1 cellular context compared by ENCODE assay signal in genomic region chr19:2201473-2202148, GRCh38.
TF ChIP-seq lines count a peak whose summit lies in the region.

No MANE protein-coding gene starts in this region.

TF ChIP-seq in WTC11, 78 proteins besides CTCF, POLR2A, EP300 and RAD21 (continued from another document):
- TF ChIP-seq ATF2 (CRISPR knock-in tag; IDR thresholded peaks at IDR 0.05; ENCODE audit: borderline replicate concordance, low read depth), result no peak
- TF ChIP-seq, protein P1, sequence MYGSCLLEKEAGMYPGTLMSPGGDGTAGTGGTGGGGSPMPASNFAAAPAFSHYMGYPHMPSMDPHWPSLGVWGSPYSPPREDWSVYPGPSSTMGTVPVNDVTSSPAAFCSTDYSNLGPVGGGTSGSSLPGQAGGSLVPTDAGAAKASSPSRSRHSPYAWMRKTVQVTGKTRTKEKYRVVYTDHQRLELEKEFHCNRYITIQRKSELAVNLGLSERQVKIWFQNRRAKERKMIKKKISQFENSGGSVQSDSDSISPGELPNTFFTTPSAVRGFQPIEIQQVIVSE (CRISPR knock-in tag; IDR thresholded peaks at IDR 0.05; ENCODE audit: borderline replicate concordance), result no peak
- no peak for TF ChIP-seq ATF1 (CRISPR knock-in tag; IDR thresholded peaks at IDR 0.05)
- TF ChIP-seq TEAD1 (CRISPR knock-in tag; IDR thresholded peaks at IDR 0.05), result no peak
- TF ChIP-seq GTF2I (CRISPR knock-in tag; conservative IDR thresholded peaks at IDR 0.05), result no peak
- TF ChIP-seq ZNF423 (CRISPR knock-in tag; IDR thresholded peaks at IDR 0.05), result no peak
- TF ChIP-seq, protein P2, sequence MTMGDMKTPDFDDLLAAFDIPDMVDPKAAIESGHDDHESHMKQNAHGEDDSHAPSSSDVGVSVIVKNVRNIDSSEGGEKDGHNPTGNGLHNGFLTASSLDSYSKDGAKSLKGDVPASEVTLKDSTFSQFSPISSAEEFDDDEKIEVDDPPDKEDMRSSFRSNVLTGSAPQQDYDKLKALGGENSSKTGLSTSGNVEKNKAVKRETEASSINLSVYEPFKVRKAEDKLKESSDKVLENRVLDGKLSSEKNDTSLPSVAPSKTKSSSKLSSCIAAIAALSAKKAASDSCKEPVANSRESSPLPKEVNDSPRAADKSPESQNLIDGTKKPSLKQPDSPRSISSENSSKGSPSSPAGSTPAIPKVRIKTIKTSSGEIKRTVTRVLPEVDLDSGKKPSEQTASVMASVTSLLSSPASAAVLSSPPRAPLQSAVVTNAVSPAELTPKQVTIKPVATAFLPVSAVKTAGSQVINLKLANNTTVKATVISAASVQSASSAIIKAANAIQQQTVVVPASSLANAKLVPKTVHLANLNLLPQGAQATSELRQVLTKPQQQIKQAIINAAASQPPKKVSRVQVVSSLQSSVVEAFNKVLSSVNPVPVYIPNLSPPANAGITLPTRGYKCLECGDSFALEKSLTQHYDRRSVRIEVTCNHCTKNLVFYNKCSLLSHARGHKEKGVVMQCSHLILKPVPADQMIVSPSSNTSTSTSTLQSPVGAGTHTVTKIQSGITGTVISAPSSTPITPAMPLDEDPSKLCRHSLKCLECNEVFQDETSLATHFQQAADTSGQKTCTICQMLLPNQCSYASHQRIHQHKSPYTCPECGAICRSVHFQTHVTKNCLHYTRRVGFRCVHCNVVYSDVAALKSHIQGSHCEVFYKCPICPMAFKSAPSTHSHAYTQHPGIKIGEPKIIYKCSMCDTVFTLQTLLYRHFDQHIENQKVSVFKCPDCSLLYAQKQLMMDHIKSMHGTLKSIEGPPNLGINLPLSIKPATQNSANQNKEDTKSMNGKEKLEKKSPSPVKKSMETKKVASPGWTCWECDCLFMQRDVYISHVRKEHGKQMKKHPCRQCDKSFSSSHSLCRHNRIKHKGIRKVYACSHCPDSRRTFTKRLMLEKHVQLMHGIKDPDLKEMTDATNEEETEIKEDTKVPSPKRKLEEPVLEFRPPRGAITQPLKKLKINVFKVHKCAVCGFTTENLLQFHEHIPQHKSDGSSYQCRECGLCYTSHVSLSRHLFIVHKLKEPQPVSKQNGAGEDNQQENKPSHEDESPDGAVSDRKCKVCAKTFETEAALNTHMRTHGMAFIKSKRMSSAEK (CRISPR knock-in tag; IDR thresholded peaks at IDR 0.05; ENCODE audit: borderline replicate concordance), result no peak
- TF ChIP-seq TCF7 (CRISPR knock-in tag; IDR thresholded peaks at IDR 0.05; ENCODE audit: low read depth), result no peak
- no peak for TF ChIP-seq GRHL2 (CRISPR knock-in tag; IDR thresholded peaks at IDR 0.05; ENCODE audit: insufficient replicate concordance, severe bottlenecking)
TF ChIP-seq in WTC11: peak in this region for 0.
